8 cellular contexts compared by ENCODE assay signal in the genomic region with DNA sequence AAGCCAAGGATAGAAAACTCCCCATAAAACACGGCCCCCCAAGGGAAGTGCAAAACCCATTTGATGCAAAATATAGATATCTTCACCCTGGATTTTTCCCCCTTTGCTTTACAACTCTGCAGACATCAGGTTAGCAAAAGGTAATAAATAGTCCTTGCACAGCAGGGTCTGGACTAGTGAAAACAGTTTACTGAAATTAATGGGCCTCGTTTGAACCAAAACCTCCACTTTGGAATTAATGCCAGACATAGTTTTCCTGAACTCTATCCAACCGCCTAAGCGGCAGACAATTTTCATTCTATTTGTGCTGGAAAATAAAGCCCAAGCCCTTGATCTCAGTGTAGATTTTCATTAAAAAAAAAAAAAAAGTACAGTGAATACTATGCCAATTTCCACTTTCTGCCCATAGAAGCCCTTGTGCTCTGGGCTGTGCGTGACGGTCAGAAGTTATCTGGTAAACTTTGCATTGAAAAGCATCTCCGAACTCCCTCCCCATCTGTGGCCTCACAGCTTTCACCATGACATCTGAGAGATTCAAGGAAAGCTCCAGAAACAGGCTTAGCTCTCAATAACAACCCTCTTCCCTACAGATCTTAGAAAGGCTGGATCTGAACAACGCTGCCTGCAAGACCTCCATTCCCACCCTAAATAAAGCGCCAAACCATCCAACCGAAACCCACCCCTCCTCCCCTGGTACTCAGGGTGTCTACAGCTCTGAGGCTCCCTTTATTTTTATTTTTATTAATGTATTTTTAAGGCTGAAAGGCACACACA. TPM values are rescaled to one million over a fixed set of nuclear protein-coding genes. Genes with fewer than 3 reads are reported as not detected.
DNase-seq lines count a peak whose midpoint lies in the region; ATAC-seq, FAIRE-seq and TF ChIP-seq lines count a peak whose summit lies in the region.

No MANE protein-coding gene starts in this region.

- whole genome bisulfite sequencing in GM12878 (ENCODE audit: insufficient coverage, insufficient replicate concordance, low lambda C conversion rate, missing lambda C conversion rate): 41% methylated on average over 10 of the region's 10 CpGs
- WGBS in right lobe of liver (ENCODE audit: insufficient coverage, low coverage, low lambda C conversion rate, missing lambda C conversion rate): 12% methylated on average over 10 of the region's 10 CpGs

- H3K4me1 ChIP-seq in GM12878 (ENCODE audit: control insufficient read depth, insufficient read depth, low read length) (peaks cover 90% of the 10 kb centered on the region), right lobe of liver (peaks cover 2 to 76% (median 53%) of the 10 kb centered on the region in 4 donors)

- H3K27ac ChIP-seq in 22Rv1 (peak overlapping the region; percentile 89), GM12878 (ENCODE audit: control insufficient read depth, insufficient read depth) (peak overlapping the region; percentile 93), right lobe of liver (peak overlapping the region; percentile 93 to 98 (median 96))

- no peak for TF ChIP-seq EP300 in GM12878 (IDR thresholded peaks at IDR 0.05; ENCODE audit: borderline replicate concordance in 1 of 2, control insufficient read depth in 1 of 2, low read depth in 2 of 2, low read length in 2 of 2)

- peak overlapping the region; percentile 91 for H3K27ac Mint-ChIP-seq in type B pancreatic cell

- ATAC-seq in GM18498 (IDR thresholded peaks at IDR 0.05; ENCODE audit: unreplicated experiment) (peak; percentile 11), GM12878 (peak; percentile 12), right lobe of liver (peak in 2 of 4 donors; percentile 1 to 4), HG03095 (IDR thresholded peaks at IDR 0.05; ENCODE audit: unreplicated experiment) (no peak), esophagus mucosa (no peak)

- H3K79me2 ChIP-seq in GM12878 (ENCODE audit: control insufficient read depth, insufficient read depth, low read length): peaks cover 2% of the 10 kb centered on the region

- intact Hi-C loops in GM12878 (cut with micrococcal nuclease; ENCODE audit: unreplicated experiment): loop anchor here (1.0 kb wide), 2 partner anchors 78 to 92 kb away; no protein-coding TSS in a partner anchor
- intact Hi-C loops in right lobe of liver (cut with DNase I): no loop called here

- in situ Hi-C loops in GM12878 (cut with MboI): loop anchor here (5.0 kb wide), 1 partner anchor 77 kb away; no protein-coding TSS in a partner anchor

- peak overlapping the region; percentile 74 for H2AFZ ChIP-seq in GM12878 (ENCODE audit: control insufficient read depth, low read depth, low read length)

- H3K4me3 Mint-ChIP-seq in type B pancreatic cell: peak overlapping the region; percentile 80

- peak overlapping the region; percentile 47 for H3K4me3 ChIP-seq in GM12878
- peak overlapping the region in 2 of 3 donors; percentile 38 to 42 for H3K4me3 ChIP-seq in right lobe of liver

- no peak for TF ChIP-seq CTCF in 22Rv1 (IDR thresholded peaks at IDR 0.05)
- no peak for TF ChIP-seq CTCF in GM12878 (IDR thresholded peaks at IDR 0.05 in 2 of 3, conservative IDR thresholded peaks at IDR 0.05 in 1 of 3; ENCODE audit: control insufficient read depth in 2 of 3, extremely low read depth in 1 of 3, insufficient read depth in 1 of 3, low read depth in 3 of 3, low read length in 3 of 3)
- no peak for TF ChIP-seq CTCF in right lobe of liver (IDR thresholded peaks at IDR 0.05)
- TF ChIP-seq CTCF in type B pancreatic cell (conservative IDR thresholded peaks at IDR 0.05): no peak

- H3K27me3 Mint-ChIP-seq in type B pancreatic cell: no peaks in the 10 kb centered on the region

- no peaks in the 10 kb centered on the region for H4K20me1 ChIP-seq in GM12878 (ENCODE audit: control insufficient read depth, insufficient read depth)

- H3K4me1 Mint-ChIP-seq in type B pancreatic cell (ENCODE audit: unreplicated experiment): peaks cover 85% of the 10 kb centered on the region

- H3K36me3 ChIP-seq in GM12878 (ENCODE audit: control insufficient read depth in 2 of 2, insufficient read depth in 2 of 2, low read length in 1 of 2) (no peaks in the 10 kb centered on the region), right lobe of liver (no peaks in the 10 kb centered on the region)

- TSS peak; percentile 94 for BruUV-seq in GM12878 (replicated peaks; lab: Mats Ljungman, UMichigan)

- DNase-seq in NCI-H1694 treated with DMSO at 0.1 percent for 48 hours (lab: John Stamatoyannopoulos, UW) (peak; percentile 95), GM12878 (ENCODE audit: low read depth, low spot score) (no peak), right lobe of liver (no peak), type B pancreatic cell (ENCODE audit: extremely low spot score, unreplicated experiment) (no peak)

- POLR2A ChIA-PET in GM12878 (lab: Charles Lee): interaction anchor here (1.2 to 10.4 kb wide), 9 partner anchors 7 to 120 kb away, joined by 3 to 173 read pairs (median 7); a partner anchor contains a TSS

- no peaks in the 10 kb centered on the region for H3K9me3 Mint-ChIP-seq in type B pancreatic cell

- TF ChIP-seq POLR2A in GM12878 (IDR thresholded peaks at IDR 0.05; ENCODE audit: low read depth, low read length) (no peak), right lobe of liver (IDR thresholded peaks at IDR 0.05) (no peak)

- TF ChIP-seq RAD21 in GM12878 (IDR thresholded peaks at IDR 0.05; ENCODE audit: insufficient read depth, low read depth, low read length): no peak

- CTCF ChIA-PET in GM12878 (lab: Yijun Ruan, JAX): interaction anchor here (0.6 to 8.9 kb wide), 19 partner anchors 11 to 126 kb away, joined by 3 to 72 read pairs (median 5); a partner anchor contains a TSS

- peak overlapping the region; percentile 73 for H3K9ac ChIP-seq in GM12878 (ENCODE audit: control insufficient read depth, insufficient read depth, low read length)

- SMC1A ChIA-PET in GM12878 (lab: Charles Lee; ENCODE audit: uncharacterized antibody, unreplicated experiment): interaction anchor here (1.0 to 8.4 kb wide), 16 partner anchors 8 to 126 kb away, joined by 3 to 172 read pairs (median 6); a partner anchor contains a TSS

- FAIRE-seq in GM12878 (lab: Jason Lieb, UNC): no peak

- H3K36me3 Mint-ChIP-seq in type B pancreatic cell: no peaks in the 10 kb centered on the region

- RAD21 ChIA-PET in GM12878 (lab: Charles Lee; ENCODE audit: unreplicated experiment): interaction anchor here (0.8 to 7.7 kb wide), 19 partner anchors 11 to 163 kb away, joined by 3 to 125 read pairs (median 6); a partner anchor contains a TSS

- no peaks in the 10 kb centered on the region for H3K9me3 ChIP-seq in GM12878 (replicated peaks; ENCODE audit: control insufficient read depth, insufficient read depth, low read length)
- no peaks in the 10 kb centered on the region for H3K9me3 ChIP-seq in right lobe of liver

- peak overlapping the region; percentile 95 for H3K4me2 ChIP-seq in GM12878 (ENCODE audit: control insufficient read depth, insufficient read depth)

- no peaks in the 10 kb centered on the region for H3K27me3 ChIP-seq in GM12878 (replicated peaks in 1 of 2; ENCODE audit: control insufficient read depth in 2 of 2, insufficient read depth in 2 of 2, low read length in 1 of 2)
- H3K27me3 ChIP-seq in right lobe of liver: no peaks in the 10 kb centered on the region

TF ChIP-seq in GM12878, 131 proteins besides CTCF, POLR2A, EP300 and RAD21 (continues in another document):
- 0 out of 2 replicates have a peak, but pooled peaks have one; percentile 9 for TF ChIP-seq NFIC (IDR thresholded peaks at IDR 0.05; ENCODE audit: low read depth, low read length)

RNA-seq across cellular contexts. Expression of a gene that starts 11.0 kb away (rescaled TPM):
- 24.2 and 27.6 TPM in 2 replicates for total RNA-seq in GM12878 (2013; cell fraction: nucleolus; rRNA removed)
- total RNA-seq in GM12878 (2014; rRNA removed): 19.1 and 22.8 TPM in 2 replicates
- 2.8 and 3.4 TPM in 2 replicates for total RNA-seq in GM12878 (2014; rRNA removed; fragmentation: Illumina TruSeq; extraction: Trizol)
- total RNA-seq in GM12878 (2021): 33.3 and 34.5 TPM in 2 replicates
- 3.2 TPM for polyA plus RNA-seq in GM12878 (2011; ENCODE audit: low read depth)
- polyA plus RNA-seq in GM12878 (2011; rRNA removed): 8.3 and 9.7 TPM in 2 replicates
- polyA plus RNA-seq in GM12878 (2011; cell fraction: cytosol; rRNA removed): 11.4 and 14.5 TPM in 2 replicates
- 25.0 and 34.8 TPM in 2 replicates for polyA plus RNA-seq in GM12878 (2011; cell fraction: nucleus; rRNA removed)
- polyA plus RNA-seq in GM12878 (2012): 13.7 and 15.9 TPM in 2 replicates
- 1.6 and 2.9 TPM in 2 replicates for polyA plus RNA-seq in GM12878 (2014; fragmentation: Illumina TruSeq; extraction: Trizol)
- polyA plus RNA-seq in GM12878 (2014; fragmentation: Nextera tagmentation; extraction: Ambion mirVana): 1 to 10 TPM; 1.2 to 1.9 TPM
- polyA plus RNA-seq in GM12878 (2014; rRNA removed): 11.6 and 14.4 TPM in 2 replicates
- 1 to 10 TPM; 1.4 to 2.3 TPM for polyA plus RNA-seq in GM12878 (2016; fragmentation: Nextera tagmentation; extraction: Ambion mirVana)
- polyA minus RNA-seq in GM12878 (2011; rRNA and poly(A)+ RNA removed): 7.2 and 13.4 TPM in 2 replicates
- polyA minus RNA-seq in GM12878 (2011; cell fraction: cytosol; rRNA and poly(A)+ RNA removed): 19.1 and 23.4 TPM in 2 replicates
- polyA minus RNA-seq in GM12878 (2011; cell fraction: nucleus; rRNA and poly(A)+ RNA removed): 16.6 and 29.0 TPM in 2 replicates
- 10 to 100 TPM; 11.7 to 18.1 (median 13.7) TPM for total RNA-seq in right lobe of liver
- 59.7 and 116 TPM in 2 replicates for total RNA-seq in type B pancreatic cell (ENCODE audit: low replicate concordance)
- total RNA-seq in esophagus mucosa: 14.2 TPM

RNA-seq across cellular contexts. Expression of a gene that starts 58.6 kb away (rescaled TPM):
- total RNA-seq in GM12878 (2013; cell fraction: nucleolus; rRNA removed): 57.9 and 60.2 TPM in 2 replicates
- 19.8 and 24.7 TPM in 2 replicates for total RNA-seq in GM12878 (2014; rRNA removed)
- 16.3 and 17.2 TPM in 2 replicates for total RNA-seq in GM12878 (2014; rRNA removed; fragmentation: Illumina TruSeq; extraction: Trizol)
- 17.7 and 20.3 TPM in 2 replicates for total RNA-seq in GM12878 (2021)
- polyA plus RNA-seq in GM12878 (2011; ENCODE audit: low read depth): 6.8 TPM
- polyA plus RNA-seq in GM12878 (2011; rRNA removed): 29.5 and 35.3 TPM in 2 replicates
- 23.3 and 24.7 TPM in 2 replicates for polyA plus RNA-seq in GM12878 (2011; cell fraction: cytosol; rRNA removed)
- polyA plus RNA-seq in GM12878 (2011; cell fraction: nucleus; rRNA removed): 18.1 and 20.6 TPM in 2 replicates
- polyA plus RNA-seq in GM12878 (2012): 6.9 and 9.0 TPM in 2 replicates
- 17.0 and 20.8 TPM in 2 replicates for polyA plus RNA-seq in GM12878 (2014; fragmentation: Illumina TruSeq; extraction: Trizol)
- 1 to 10 TPM; 5.6 to 6.6 TPM for polyA plus RNA-seq in GM12878 (2014; fragmentation: Nextera tagmentation; extraction: Ambion mirVana)
- polyA plus RNA-seq in GM12878 (2014; rRNA removed): 14.5 and 16.8 TPM in 2 replicates
- polyA plus RNA-seq in GM12878 (2016; fragmentation: Nextera tagmentation; extraction: Ambion mirVana): 10 to 100 TPM; 11.9 to 14.4 TPM
- polyA minus RNA-seq in GM12878 (2011; rRNA and poly(A)+ RNA removed): 27.8 and 31.7 TPM in 2 replicates
- 10.4 and 11.5 TPM in 2 replicates for polyA minus RNA-seq in GM12878 (2011; cell fraction: cytosol; rRNA and poly(A)+ RNA removed)
- polyA minus RNA-seq in GM12878 (2011; cell fraction: nucleus; rRNA and poly(A)+ RNA removed): 8.9 and 10.4 TPM in 2 replicates
- total RNA-seq in right lobe of liver: 10 to 100 TPM; 10.4 to 18.7 (median 12.7) TPM
- 27.2 and 34.0 TPM in 2 replicates for total RNA-seq in type B pancreatic cell (ENCODE audit: low replicate concordance)
- 19.7 TPM for total RNA-seq in esophagus mucosa

Comparison
In these comparisons a context has a peak if more than half of its experiments do, and no peak if none do; other contexts are left out.
1. ATAC-seq: peak in GM18498 (single experiment) and GM12878 (single experiment); none in HG03095 (single experiment) and esophagus mucosa (single experiment).
2. Peak in every context shown above with its lines, with median percentiles within 50 percentile points of each other: H3K27ac ChIP-seq.